ENCODE assay signal across 1 cellular context in genomic region chr17:39716879-39717536, GRCh38.
TF ChIP-seq lines count a peak whose summit lies in the region.

No MANE protein-coding gene starts in this region.

TF ChIP-seq in K562, 482 proteins besides CTCF, POLR2A, EP300 and RAD21:
- TF ChIP-seq ARID3A (IDR thresholded peaks at IDR 0.05; ENCODE audit: borderline replicate concordance, low read depth, low read length), result no peak
- no peak for TF ChIP-seq HOMEZ (CRISPR knock-in tag; IDR thresholded peaks at IDR 0.05)
- TF ChIP-seq TEAD2 (tag; IDR thresholded peaks at IDR 0.05), result no peak
- TF ChIP-seq SETDB1 (IDR thresholded peaks at IDR 0.05; ENCODE audit: low read length), result no peak
- TF ChIP-seq, protein P1, sequence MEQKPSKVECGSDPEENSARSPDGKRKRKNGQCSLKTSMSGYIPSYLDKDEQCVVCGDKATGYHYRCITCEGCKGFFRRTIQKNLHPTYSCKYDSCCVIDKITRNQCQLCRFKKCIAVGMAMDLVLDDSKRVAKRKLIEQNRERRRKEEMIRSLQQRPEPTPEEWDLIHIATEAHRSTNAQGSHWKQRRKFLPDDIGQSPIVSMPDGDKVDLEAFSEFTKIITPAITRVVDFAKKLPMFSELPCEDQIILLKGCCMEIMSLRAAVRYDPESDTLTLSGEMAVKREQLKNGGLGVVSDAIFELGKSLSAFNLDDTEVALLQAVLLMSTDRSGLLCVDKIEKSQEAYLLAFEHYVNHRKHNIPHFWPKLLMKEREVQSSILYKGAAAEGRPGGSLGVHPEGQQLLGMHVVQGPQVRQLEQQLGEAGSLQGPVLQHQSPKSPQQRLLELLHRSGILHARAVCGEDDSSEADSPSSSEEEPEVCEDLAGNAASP (IDR thresholded peaks at IDR 0.05), result no peak
- TF ChIP-seq RBM25 (IDR thresholded peaks at IDR 0.05; ENCODE audit: low read depth, low read length, severe bottlenecking), result no peak
- no peak for TF ChIP-seq ZNF586 (CRISPR knock-in tag; conservative IDR thresholded peaks at IDR 0.05)
- TF ChIP-seq U2AF2 (optimal IDR thresholded peaks at IDR 0.05; ENCODE audit: low read depth, low read length), result no peak
- TF ChIP-seq RBM22 (IDR thresholded peaks at IDR 0.05; ENCODE audit: low read depth, low read length, poor library complexity, severe bottlenecking), result no peak
- TF ChIP-seq ZBTB12 (CRISPR knock-in tag; IDR thresholded peaks at IDR 0.05), result no peak
- TF ChIP-seq NBN (IDR thresholded peaks at IDR 0.05; ENCODE audit: low read depth), result no peak
- no peak for TF ChIP-seq SMAD3 (CRISPR knock-in tag; conservative IDR thresholded peaks at IDR 0.05)
- no peak for TF ChIP-seq SMC3 (conservative IDR thresholded peaks at IDR 0.05; ENCODE audit: insufficient read depth, low read depth, low read length)
- no peak for TF ChIP-seq SREBF2 (CRISPR knock-in tag; IDR thresholded peaks at IDR 0.05)
- TF ChIP-seq ETV1 (tag; conservative IDR thresholded peaks at IDR 0.05; ENCODE audit: low read depth), result no peak
